ENCODE assay signal across 29 cellular contexts in the genomic region with DNA sequence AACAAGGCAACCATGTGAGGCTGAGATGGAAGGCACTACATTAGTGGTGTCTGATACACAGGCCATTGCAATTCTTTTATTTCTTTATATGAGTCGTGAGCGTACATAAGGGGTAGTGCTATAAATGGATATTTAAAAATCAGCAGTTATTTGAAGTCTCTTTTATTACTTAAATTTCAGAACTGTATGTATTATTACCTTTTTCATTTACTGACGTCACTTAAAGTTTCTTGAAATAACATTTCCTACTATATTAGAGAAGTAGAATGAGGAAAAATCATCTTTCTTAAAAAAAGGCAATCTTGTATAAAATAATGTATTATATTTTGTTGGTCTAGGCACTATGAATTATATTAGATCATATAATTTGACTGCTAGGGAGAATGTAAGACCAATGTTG.
"Had no signal": no experiment of that assay in that cellular context is flagged by ENCODE, and none has a peak within 500 bp of the region (broad histone marks: within the 10 kb centered on the region; RNA-seq: fewer than 3 reads in every experiment).

No MANE protein-coding gene starts in this region.

- H3K9me3 ChIP-seq: testis, thoracic aorta, thyroid gland, transverse colon, uterus, vagina had no signal

- H3K4me1 Mint-ChIP-seq: stimulated activated effector memory CD8-positive, alpha-beta T cell treated with anti-CD3 and anti-CD28 coated beads, Interleukin-12 subunit alpha, Interleukin-12 subunit beta, amount 100 ng/mL, for 72 hours; stimulated activated memory B cell treated with anti-CD40 and anti-IgM and Interleukin-4, amounts not matched to agents 10 μg/mL and 1 μg/mL and 100 μg/mL, for 72 hours; stimulated activated naive B cell treated with anti-CD40 and anti-IgM and Interleukin-4, amounts not matched to agents 10 μg/mL and 1 μg/mL and 100 μg/mL, for 72 hours; stimulated activated naive CD8-positive, alpha-beta T cell treated with anti-CD3 and anti-CD28 coated beads, Interleukin-15, amount 100 ng/mL, for 72 hours had no signal

- H3K27ac ChIP-seq: stomach, suprapubic skin, testis, thoracic aorta, thyroid gland, tibial artery, tibial nerve, transverse colon, upper lobe of left lung, upper lobe of right lung, uterus, vagina had no signal

- H3K27me3 Mint-ChIP-seq: stimulated activated memory B cell treated with anti-CD40 and anti-IgM and Interleukin-4, amounts not matched to agents 10 μg/mL and 1 μg/mL and 100 μg/mL, for 72 hours; stimulated activated naive B cell treated with anti-CD40 and anti-IgM and Interleukin-4, amounts not matched to agents 10 μg/mL and 1 μg/mL and 100 μg/mL, for 72 hours; stimulated activated naive CD8-positive, alpha-beta T cell treated with anti-CD3 and anti-CD28 coated beads, Interleukin-15, amount 100 ng/mL, for 72 hours; stimulated activated naive CD8-positive, alpha-beta T cell treated with anti-CD3 and anti-CD28 coated beads, Interleukin-15, Interleukin-2, amounts not matched to agents 100 ng/mL and 50 ng/mL, for 24 hours; type B pancreatic cell had no signal

- ATAC-seq: stimulated activated effector memory CD8-positive, alpha-beta T cell treated with anti-CD3 and anti-CD28 coated beads, Interleukin-12 subunit alpha, Interleukin-12 subunit beta, amount 100 ng/mL, for 72 hours; stimulated activated memory B cell treated with anti-CD40 and anti-IgM and Interleukin-4, amounts not matched to agents 10 μg/mL and 1 μg/mL and 100 μg/mL, for 72 hours; stimulated activated naive B cell treated with anti-CD40 and anti-IgM and Interleukin-4, amounts not matched to agents 10 μg/mL and 1 μg/mL and 100 μg/mL, for 72 hours; stimulated activated naive CD8-positive, alpha-beta T cell treated with anti-CD3 and anti-CD28 coated beads, Interleukin-15, amount 100 ng/mL, for 72 hours; stimulated activated naive CD8-positive, alpha-beta T cell treated with anti-CD3 and anti-CD28 coated beads, Interleukin-15, Interleukin-2, amounts not matched to agents 100 U/mL and 50 U/mL, for 24 hours; upper lobe of right lung had no signal

- H3K27ac Mint-ChIP-seq: stimulated activated effector memory CD8-positive, alpha-beta T cell treated with anti-CD3 and anti-CD28 coated beads, Interleukin-12 subunit alpha, Interleukin-12 subunit beta, amount 100 ng/mL, for 72 hours; stimulated activated memory B cell treated with anti-CD40 and anti-IgM and Interleukin-4, amounts not matched to agents 10 μg/mL and 1 μg/mL and 100 μg/mL, for 72 hours; stimulated activated naive B cell treated with anti-CD40 and anti-IgM and Interleukin-4, amounts not matched to agents 10 μg/mL and 1 μg/mL and 100 μg/mL, for 72 hours; stimulated activated naive CD8-positive, alpha-beta T cell treated with anti-CD3 and anti-CD28 coated beads, Interleukin-15, amount 100 ng/mL, for 72 hours; stimulated activated naive CD8-positive, alpha-beta T cell treated with anti-CD3 and anti-CD28 coated beads, Interleukin-15, Interleukin-2, amounts not matched to agents 100 ng/mL and 50 ng/mL, for 24 hours; type B pancreatic cell had no signal

- H3K4me3 ChIP-seq: stomach, suprapubic skin, testis, thoracic aorta, thyroid gland, tibial artery, tibial nerve, transverse colon, upper lobe of left lung, upper lobe of right lung, uterus, vagina had no signal

- H3K27me3 ChIP-seq: stomach, suprapubic skin, testis, thyroid gland, tibial artery, tibial nerve, transverse colon, upper lobe of left lung, upper lobe of right lung, uterus, vagina had no signal

- H3K36me3 ChIP-seq: stomach, suprapubic skin, thoracic aorta, thyroid gland, tibial artery, tibial nerve, transverse colon, upper lobe of left lung, upper lobe of right lung, uterus, vagina had no signal

- H3K4me1 ChIP-seq: stomach, suprapubic skin, testis, thyroid gland, tibial artery, tibial nerve, transverse colon, upper lobe of left lung, upper lobe of right lung, uterus, vagina had no signal

- H3K4me3 Mint-ChIP-seq: stimulated activated effector memory CD8-positive, alpha-beta T cell treated with anti-CD3 and anti-CD28 coated beads, Interleukin-12 subunit alpha, Interleukin-12 subunit beta, amount 100 ng/mL, for 72 hours; stimulated activated memory B cell treated with anti-CD40 and anti-IgM and Interleukin-4, amounts not matched to agents 10 μg/mL and 1 μg/mL and 100 μg/mL, for 72 hours; stimulated activated naive B cell treated with anti-CD40 and anti-IgM and Interleukin-4, amounts not matched to agents 10 μg/mL and 1 μg/mL and 100 μg/mL, for 72 hours; stimulated activated naive CD8-positive, alpha-beta T cell treated with anti-CD3 and anti-CD28 coated beads, Interleukin-15, amount 100 ng/mL, for 72 hours; stimulated activated naive CD8-positive, alpha-beta T cell treated with anti-CD3 and anti-CD28 coated beads, Interleukin-15, Interleukin-2, amounts not matched to agents 100 ng/mL and 50 ng/mL, for 24 hours; type B pancreatic cell had no signal

- H3K9me3 Mint-ChIP-seq: type B pancreatic cell had no signal

- H3K36me3 Mint-ChIP-seq: stimulated activated effector memory CD8-positive, alpha-beta T cell treated with anti-CD3 and anti-CD28 coated beads, Interleukin-12 subunit alpha, Interleukin-12 subunit beta, amount 100 ng/mL, for 72 hours; stimulated activated memory B cell treated with anti-CD40 and anti-IgM and Interleukin-4, amounts not matched to agents 10 μg/mL and 1 μg/mL and 100 μg/mL, for 72 hours; stimulated activated naive B cell treated with anti-CD40 and anti-IgM and Interleukin-4, amounts not matched to agents 10 μg/mL and 1 μg/mL and 100 μg/mL, for 72 hours; type B pancreatic cell had no signal

- DNase-seq: stimulated activated CD4-positive, alpha-beta T cell treated with anti-CD3 and anti-CD28 coated beads, Interleukin-2, amount 100 ng/mL, for 48 hours; stimulated activated CD4-positive, alpha-beta T cell treated with anti-CD3 and anti-CD28 coated beads, Interleukin-4, amount 100 ng/mL, for 1 hour; stimulated activated CD4-positive, alpha-beta T cell treated with anti-CD3 and anti-CD28 coated beads, Interleukin-4, amount 100 ng/mL, for 24 hours; stimulated activated CD4-positive, alpha-beta T cell treated with anti-CD3 and anti-CD28 coated beads, Interleukin-4, amount 100 ng/mL, for 4 hours; stimulated activated CD8-positive, alpha-beta memory T cell treated with anti-CD3 and anti-CD28 coated beads, Interleukin-4, amount 100 ng/mL, for 48 hours; stimulated activated naive B cell treated with anti-CD40 and anti-IgM and Interleukin-4, amounts not matched to agents 10 μg/mL and 1 μg/mL and 100 μg/mL, for 72 hours; stimulated activated naive CD4-positive, alpha-beta T cell; stimulated activated naive CD4-positive, alpha-beta T cell treated with Interleukin-2 at 50 U/mL for 16 hours; stimulated activated naive CD8-positive, alpha-beta T cell treated with anti-CD3 and anti-CD28 coated beads, Interleukin-15, amount 100 ng/mL, for 72 hours; stimulated activated naive CD8-positive, alpha-beta T cell treated with anti-CD3 and anti-CD28 coated beads, Interleukin-15, Interleukin-2, amounts not matched to agents 100 U/mL and 50 U/mL, for 24 hours; stomach; substantia nigra; testis; thyroid gland; tibial artery; transverse colon; trophoblast cell; upper lobe of left lung; upper lobe of right lung; uterus had no signal

- FAIRE-seq: urothelium cell line had no signal
